ENCODE assay signal across 1 cellular context in the genomic region with DNA sequence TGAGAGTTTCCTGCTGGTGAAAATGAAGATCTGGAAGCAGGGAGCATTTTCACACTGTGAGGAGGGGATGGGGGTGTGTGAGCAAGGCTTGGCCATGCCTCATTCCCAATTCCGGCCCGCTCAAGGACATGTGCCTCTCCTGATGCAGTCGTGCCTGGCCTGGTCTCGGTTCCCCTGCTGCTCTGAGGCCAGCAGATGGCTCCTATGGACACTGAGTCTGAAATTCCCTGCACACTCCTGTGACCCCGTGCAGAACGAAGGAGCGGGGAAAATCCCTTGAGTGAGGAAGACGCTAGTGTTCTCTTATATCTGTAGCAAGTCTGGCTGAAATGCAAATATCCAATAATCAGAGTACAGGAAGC.
TF ChIP-seq lines count a peak whose summit lies in the region.

No MANE protein-coding gene starts in this region.

TF ChIP-seq in H1, 55 proteins besides CTCF, POLR2A, EP300 and RAD21:
- TF ChIP-seq FOSL1 (IDR thresholded peaks at IDR 0.05; ENCODE audit: insufficient read depth, low read depth, low read length) (no peak), KDM4A (IDR thresholded peaks at IDR 0.05; ENCODE audit: low read depth, low read length, severe bottlenecking) (peak; percentile 0), MAX (IDR thresholded peaks at IDR 0.05) (peak; percentile 62)
- TF ChIP-seq, protein P1, sequence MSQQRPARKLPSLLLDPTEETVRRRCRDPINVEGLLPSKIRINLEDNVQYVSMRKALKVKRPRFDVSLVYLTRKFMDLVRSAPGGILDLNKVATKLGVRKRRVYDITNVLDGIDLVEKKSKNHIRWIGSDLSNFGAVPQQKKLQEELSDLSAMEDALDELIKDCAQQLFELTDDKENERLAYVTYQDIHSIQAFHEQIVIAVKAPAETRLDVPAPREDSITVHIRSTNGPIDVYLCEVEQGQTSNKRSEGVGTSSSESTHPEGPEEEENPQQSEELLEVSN (IDR thresholded peaks at IDR 0.05): peak; percentile 46
